Comparison of ENCODE assay signal across 8 cellular contexts in genomic region chr4:77073106-77073858, GRCh38. TPM values are rescaled to one million over a fixed set of nuclear protein-coding genes. Genes with fewer than 3 reads are reported as not detected.
DNase-seq lines count a peak whose midpoint lies in the region; ATAC-seq and TF ChIP-seq lines count a peak whose summit lies in the region.

No MANE protein-coding gene starts in this region.

- H3K4me1 ChIP-seq in CD8-positive, alpha-beta memory T cell (ENCODE audit: insufficient read depth, low read length): peaks cover 55% of the 10 kb centered on the region
- H3K4me1 ChIP-seq in endocrine pancreas (ENCODE audit: control insufficient read depth, insufficient read depth, low read length): peaks cover 25% of the 10 kb centered on the region

- H3K27me3 ChIP-seq in CD8-positive, alpha-beta memory T cell (ENCODE audit: insufficient read depth, low read length, poor library complexity, severe bottlenecking): no peaks in the 10 kb centered on the region
- no peaks in the 10 kb centered on the region for H3K27me3 ChIP-seq in endocrine pancreas (ENCODE audit: control insufficient read depth, insufficient read depth, low read length)

- H3K36me3 ChIP-seq in CD8-positive, alpha-beta memory T cell (ENCODE audit: insufficient read depth, low read length): no peaks in the 10 kb centered on the region
- H3K36me3 ChIP-seq in endocrine pancreas (ENCODE audit: control insufficient read depth, insufficient read depth, low read length): no peaks in the 10 kb centered on the region

- H3K9me3 Mint-ChIP-seq in CD8-positive, alpha-beta memory T cell: peaks cover 0 to 3% (median 0%) of the 10 kb centered on the region in 5 donors
- no peaks in the 10 kb centered on the region for H3K9me3 Mint-ChIP-seq in activated T-cell treated with anti-CD3 and anti-CD28 coated beads, Interleukin-2, amount 50 U/mL, for 24 hours

- peak overlapping the region; percentile 57 for H3K4me3 ChIP-seq in CD8-positive, alpha-beta memory T cell (ENCODE audit: low read length)
- H3K4me3 ChIP-seq in endocrine pancreas (ENCODE audit: control insufficient read depth, insufficient read depth, low read length): peak overlapping the region; percentile 99

- H3K36me3 Mint-ChIP-seq in CD8-positive, alpha-beta memory T cell: peaks cover 0 to 22% (median 5%) of the 10 kb centered on the region in 3 donors
- H3K36me3 Mint-ChIP-seq in activated T-cell treated with anti-CD3 and anti-CD28 coated beads, Interleukin-2, amount 50 U/mL, for 24 hours (ENCODE audit: low read depth): peaks cover 36% of the 10 kb centered on the region

- peak overlapping the region; percentile 3 for H3K27ac ChIP-seq in CD8-positive, alpha-beta memory T cell (ENCODE audit: low read depth, low read length)

- POLR2A ChIA-PET in CD8-positive, alpha-beta memory T cell (lab: Charles Lee): no interaction called here

- peaks cover 40 to 66% (median 60%) of the 10 kb centered on the region in 3 donors for H3K4me1 Mint-ChIP-seq in CD8-positive, alpha-beta memory T cell
- H3K4me1 Mint-ChIP-seq in activated T-cell treated with anti-CD3 and anti-CD28 coated beads, Interleukin-2, amount 50 U/mL, for 24 hours (ENCODE audit: low read depth): peaks cover 61% of the 10 kb centered on the region

- CTCF ChIA-PET in CD8-positive, alpha-beta memory T cell (lab: Charles Lee): interaction anchor here (1.3 to 1.9 kb wide), 5 partner anchors 9 to 130 kb away, joined by 3 to 4 read pairs (median 4); no protein-coding TSS in a partner anchor

- no peak overlapping the region for H3K27ac Mint-ChIP-seq in CD8-positive, alpha-beta memory T cell
- no peak overlapping the region for H3K27ac Mint-ChIP-seq in activated T-cell treated with anti-CD3 and anti-CD28 coated beads, Interleukin-2, amount 50 U/mL, for 24 hours

- H3K4me3 Mint-ChIP-seq in CD8-positive, alpha-beta memory T cell: no peak overlapping the region
- no peak overlapping the region for H3K4me3 Mint-ChIP-seq in activated T-cell treated with anti-CD3 and anti-CD28 coated beads, Interleukin-2, amount 50 U/mL, for 24 hours

- no peak for DNase-seq in CD8-positive, alpha-beta memory T cell
- DNase-seq in NCI-H82 (lab: John Stamatoyannopoulos, UW) (peak; percentile 23), pons (ENCODE audit: low spot score) (peak; percentile 65), left colon (no peak), GM20000 (ENCODE audit: low spot score) (no peak)
- no peak for DNase-seq in activated T-cell treated with anti-CD3 and anti-CD28 coated beads, Interleukin-2, amount 50 U/mL, for 24 hours

- no peak for ATAC-seq in left colon
- ATAC-seq in HG03039 (IDR thresholded peaks at IDR 0.05; ENCODE audit: unreplicated experiment): no peak

- H3K9ac ChIP-seq in endocrine pancreas (ENCODE audit: control insufficient read depth, insufficient read depth, low read length): no peak overlapping the region

- no peak for TF ChIP-seq CTCF in GM20000 (IDR thresholded peaks at IDR 0.05; ENCODE audit: extremely low read depth, missing control alignments)

- no peaks in the 10 kb centered on the region for H3K9me3 ChIP-seq in CD8-positive, alpha-beta memory T cell (ENCODE audit: low read length)
- H3K9me3 ChIP-seq in endocrine pancreas (ENCODE audit: control insufficient read depth, low read length): no peaks in the 10 kb centered on the region

- intact Hi-C loops in left colon (cut with DNase I, micrococcal nuclease): no loop called here

- peaks cover 0 to 11% of the 10 kb centered on the region in 2 donors for H3K27me3 Mint-ChIP-seq in CD8-positive, alpha-beta memory T cell
- no peaks in the 10 kb centered on the region for H3K27me3 Mint-ChIP-seq in activated T-cell treated with anti-CD3 and anti-CD28 coated beads, Interleukin-2, amount 50 U/mL, for 24 hours

RNA-seq across cellular contexts. Expression of gene CCNI, which starts 2.5 kb away (rescaled TPM):
- 100 to 1,000 TPM; 191 to 206 TPM for total RNA-seq in CD8-positive, alpha-beta memory T cell
- polyA plus RNA-seq in CD8-positive, alpha-beta memory T cell: 325 TPM
- 100 to 1,000 TPM; 182 to 227 TPM for total RNA-seq in left colon

Comparison
In these comparisons a context has a peak if more than half of its experiments do, and no peak if none do; other contexts are left out.
1. DNase-seq: peak in NCI-H82 (single experiment) and pons (single experiment); none in CD8-positive, alpha-beta memory T cell (0 of 5), left colon (0 of 2), GM20000 (single experiment) and activated T-cell treated with anti-CD3 and anti-CD28 coated beads, Interleukin-2, amount 50 U/mL, for 24 hours (single experiment).